22 cellular contexts compared by ENCODE assay signal in genomic region chr20:16301981-16302380, GRCh38.
"Had no signal": no experiment of that assay in that cellular context is flagged by ENCODE, and none has a peak within 500 bp of the region (broad histone marks: within the 10 kb centered on the region; RNA-seq: fewer than 3 reads in every experiment).

No MANE protein-coding gene starts in this region.

- DNase-seq: Karpas-422, KG1, MM.1S, NCI-H1092 treated with DMSO at 0.1 percent for 48 hours, NCI-H1436, NCI-H187, NCI-H2029, NCI-H2081 treated with DMSO at 0.1 percent for 48 hours, NCI-H2171, NCI-H226, NCI-H446, NCI-H510A, NCI-H524 treated with DMSO at 0.1 percent for 48 hours, NCI-H69, NCI-H774, SHP77, SK-N-SH, SW 1271 had no signal

- FAIRE-seq: HTR-8/SVneo had no signal

- ATAC-seq: Panc1 had no signal

- H3K27ac ChIP-seq: HL-60, RWPE1 had no signal

- H3K9ac ChIP-seq: SK-N-SH had no signal

- H3K4me2 ChIP-seq: SK-N-SH had no signal
